1 cellular context compared by ENCODE assay signal in the genomic region with DNA sequence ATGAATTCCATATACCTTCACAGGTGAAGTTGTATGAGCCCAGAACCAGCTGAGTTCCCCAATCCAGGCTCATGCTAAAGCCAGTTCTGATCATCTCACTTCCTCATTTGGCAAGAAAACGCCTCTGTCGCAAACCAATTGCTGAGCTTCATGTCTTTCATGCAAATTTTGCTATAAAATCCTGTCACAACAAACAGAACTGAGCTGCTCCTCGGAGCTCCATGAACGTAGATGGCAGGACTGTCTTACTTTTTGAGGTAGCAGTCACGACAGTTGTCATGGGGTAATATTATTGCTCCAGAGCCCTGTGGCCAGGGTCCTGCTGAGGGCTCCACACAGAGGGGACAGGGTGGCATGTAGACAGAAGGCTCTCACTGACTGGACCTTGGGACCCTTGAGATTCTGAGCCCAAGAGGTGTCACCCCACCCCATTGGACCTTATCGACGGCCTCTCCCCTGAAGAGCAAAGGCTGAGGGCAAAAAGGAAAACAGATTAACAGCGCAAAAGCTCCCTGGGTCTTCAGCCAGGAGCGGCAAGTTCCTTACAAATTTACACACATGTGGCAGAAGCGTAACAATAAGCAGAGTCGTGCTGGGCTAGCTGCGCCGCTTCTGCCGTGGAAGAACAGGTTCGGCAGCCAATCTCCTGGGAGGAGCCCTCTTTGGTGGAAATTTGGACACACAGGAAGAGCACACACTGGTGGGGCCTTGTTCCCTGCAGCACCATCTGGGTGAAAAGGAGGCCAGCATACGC.
TF ChIP-seq lines count a peak whose summit lies in the region.

No MANE protein-coding gene starts in this region.

TF ChIP-seq in WTC11, 78 proteins besides CTCF, POLR2A, EP300 and RAD21 (continued from another document):
- TF ChIP-seq, protein P1, sequence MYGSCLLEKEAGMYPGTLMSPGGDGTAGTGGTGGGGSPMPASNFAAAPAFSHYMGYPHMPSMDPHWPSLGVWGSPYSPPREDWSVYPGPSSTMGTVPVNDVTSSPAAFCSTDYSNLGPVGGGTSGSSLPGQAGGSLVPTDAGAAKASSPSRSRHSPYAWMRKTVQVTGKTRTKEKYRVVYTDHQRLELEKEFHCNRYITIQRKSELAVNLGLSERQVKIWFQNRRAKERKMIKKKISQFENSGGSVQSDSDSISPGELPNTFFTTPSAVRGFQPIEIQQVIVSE (CRISPR knock-in tag; IDR thresholded peaks at IDR 0.05; ENCODE audit: borderline replicate concordance), result no peak
- TF ChIP-seq CREB1 (CRISPR knock-in tag; IDR thresholded peaks at IDR 0.05) (no peak), NFE2L1 (CRISPR knock-in tag; IDR thresholded peaks at IDR 0.05) (no peak)
- TF ChIP-seq, protein P2, sequence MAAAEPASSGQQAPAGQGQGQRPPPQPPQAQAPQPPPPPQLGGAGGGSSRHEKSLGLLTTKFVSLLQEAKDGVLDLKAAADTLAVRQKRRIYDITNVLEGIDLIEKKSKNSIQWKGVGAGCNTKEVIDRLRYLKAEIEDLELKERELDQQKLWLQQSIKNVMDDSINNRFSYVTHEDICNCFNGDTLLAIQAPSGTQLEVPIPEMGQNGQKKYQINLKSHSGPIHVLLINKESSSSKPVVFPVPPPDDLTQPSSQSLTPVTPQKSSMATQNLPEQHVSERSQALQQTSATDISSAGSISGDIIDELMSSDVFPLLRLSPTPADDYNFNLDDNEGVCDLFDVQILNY (CRISPR knock-in tag; IDR thresholded peaks at IDR 0.05), result no peak
TF ChIP-seq in WTC11: peak in this region for 0.
